In genomic region chr2:9704600-9704999, GRCh38 we compare ENCODE assay signal across 26 cellular contexts.
A peak's percentile ranks its signal among the peaks of the same experiment; 100 is the strongest.
DNase-seq lines count a peak whose midpoint lies in the region; ATAC-seq, FAIRE-seq and TF ChIP-seq lines count a peak whose summit lies in the region.
"Had no signal": no experiment of that assay in that cellular context is flagged by ENCODE, and none has a peak within 500 bp of the region (broad histone marks: within the 10 kb centered on the region; RNA-seq: fewer than 3 reads in every experiment).

No MANE protein-coding gene starts in this region.

- H4K20me1 ChIP-seq in HepG2 (ENCODE audit: insufficient read depth, low read length) (no peaks in the 10 kb centered on the region), PC-9 (ENCODE audit: insufficient read depth) (no peaks in the 10 kb centered on the region)

- H3F3A ChIP-seq in PC-9 (ENCODE audit: insufficient read depth, low read depth): peaks cover 21% of the 10 kb centered on the region

- DNase-seq in HepG2 (ENCODE audit: low spot score): no peak
- no peak for DNase-seq in right lobe of liver
- DNase-seq in PC-9: no peak
- no peak for DNase-seq in effector memory CD8-positive, alpha-beta T cell
- DNase-seq in stimulated activated effector memory CD8-positive, alpha-beta T cell treated with anti-CD3 and anti-CD28 coated beads, Interleukin-12 subunit alpha, Interleukin-12 subunit beta, amount 100 ng/mL, for 72 hours (ENCODE audit: low spot score in 2 of 2): no peak
- DNase-seq in NCI-H510A (lab: John Stamatoyannopoulos, UW): no peak
- DNase-seq in medulla oblongata (ENCODE audit: extremely low spot score): no peak
- DNase-seq: activated CD4-positive, CD25-positive, alpha-beta regulatory T cell; activated T-cell treated with anti-CD3 and anti-CD28 coated beads, Interleukin-2, amount 50 U/mL, for 48 hours; C1 segment of cervical spinal cord; dermis blood vessel endothelial cell; esophagus squamous epithelium; foreskin melanocyte; heart right ventricle; NCI-H446 treated with DMSO at 0.1 percent for 48 hours; sigmoid colon; stimulated activated CD4-positive, alpha-beta T cell treated with anti-CD3 and anti-CD28 coated beads, Interleukin-4, amount 100 ng/mL, for 4 hours; stimulated activated naive B cell treated with anti-CD40 and anti-IgM and Interleukin-4, amounts not matched to agents 10 μg/mL and 1 μg/mL and 100 μg/mL, for 72 hours; testis had no signal

- H3K9me3 ChIP-seq in HepG2 (ENCODE audit: low read length) (no peaks in the 10 kb centered on the region), right lobe of liver (no peaks in the 10 kb centered on the region), PC-9 (ENCODE audit: insufficient read depth, low read depth) (no peaks in the 10 kb centered on the region)
- H3K9me3 ChIP-seq: esophagus squamous epithelium, neutrophil, prostate gland, sigmoid colon, testis had no signal

- FAIRE-seq in HepG2 (lab: Jason Lieb, UNC): no peak
- FAIRE-seq: endometrium, urothelium cell line had no signal

- H3K4me2 ChIP-seq in HepG2 (ENCODE audit: low read depth, low read length) (no peak overlapping the region), PC-9 (no peak overlapping the region)
- H3K4me2 ChIP-seq: GM23338 had no signal

- ATAC-seq in HepG2 (no peak), right lobe of liver (no peak)
- ATAC-seq in effector memory CD8-positive, alpha-beta T cell (replicated peaks): no peak
- ATAC-seq in stimulated activated effector memory CD8-positive, alpha-beta T cell treated with anti-CD3 and anti-CD28 coated beads, Interleukin-12 subunit alpha, Interleukin-12 subunit beta, amount 100 ng/mL, for 72 hours: no peak
- ATAC-seq: stimulated activated naive B cell treated with anti-CD40 and anti-IgM and Interleukin-4, amounts not matched to agents 10 μg/mL and 1 μg/mL and 100 μg/mL, for 72 hours had no signal

- H3K27ac ChIP-seq in HepG2 (ENCODE audit: extremely low read length, insufficient read depth, low read length) (no peak overlapping the region), right lobe of liver (no peak overlapping the region), PC-9 (peak overlapping the region; percentile 87)
- H3K27ac ChIP-seq: neutrophil, prostate gland, sigmoid colon, testis had no signal

- TF ChIP-seq CTCF in HepG2 (CRISPR knock-in tag; IDR thresholded peaks at IDR 0.05): no peak
- no peak for TF ChIP-seq CTCF in right lobe of liver (IDR thresholded peaks at IDR 0.05)
- TF ChIP-seq CTCF in PC-9 (conservative IDR thresholded peaks at IDR 0.05): no peak

- BruUV-seq in HepG2 (replicated peaks; lab: Mats Ljungman, UMichigan): no TSS peak
- BruUV-seq in PC-9 (replicated peaks; lab: Mats Ljungman, UMichigan): no TSS peak

- H3K27me3 ChIP-seq in HepG2 (ENCODE audit: control insufficient read depth in 1 of 2, insufficient read depth in 2 of 2, low read length in 2 of 2): peaks cover 0 to 7% of the 10 kb centered on the region in 2 experiments; a peak in 3 of 5 replicates
- H3K27me3 ChIP-seq in right lobe of liver: no peaks in the 10 kb centered on the region
- H3K27me3 ChIP-seq in PC-9 (ENCODE audit: insufficient read depth, low read depth): no peaks in the 10 kb centered on the region
- H3K27me3 ChIP-seq: esophagus squamous epithelium, heart right ventricle, neutrophil, sigmoid colon, testis had no signal

- no peak for TF ChIP-seq RAD21 in HepG2 (CRISPR knock-in tag; IDR thresholded peaks at IDR 0.05)

- H2AFZ ChIP-seq in HepG2 (ENCODE audit: low read length): no peak overlapping the region
- H2AFZ ChIP-seq in PC-9: no peak overlapping the region
- H2AFZ ChIP-seq: GM23338 had no signal

- intact Hi-C loops in HepG2 (cut with micrococcal nuclease; ENCODE audit: unreplicated experiment) (no loop called here), right lobe of liver (cut with DNase I) (no loop called here), PC-9 (cut with micrococcal nuclease; ENCODE audit: unreplicated experiment) (no loop called here)

- CTCF ChIA-PET in HepG2 (lab: Yijun Ruan, JAX; ENCODE audit: low intra/inter-chr PET ratio, low total read pairs) (no interaction called here), PC-9 (lab: Charles Lee) (interaction anchor here (0.7 kb wide), 1 partner anchor 23 kb away, joined by 5 read pairs; no protein-coding TSS in a partner anchor)

- no peaks in the 10 kb centered on the region for H3K79me2 ChIP-seq in HepG2 (ENCODE audit: insufficient read depth, low read length)
- H3K79me2 ChIP-seq in PC-9 (ENCODE audit: low read depth): no peaks in the 10 kb centered on the region

- H3K9me2 ChIP-seq in PC-9 (ENCODE audit: insufficient read depth): no peaks in the 10 kb centered on the region

- H3K27me3 Mint-ChIP-seq in effector memory CD8-positive, alpha-beta T cell: no peaks in the 10 kb centered on the region
- H3K27me3 Mint-ChIP-seq: activated naive CD8-positive, alpha-beta T cell had no signal

- H3K4me1 ChIP-seq in HepG2 (ENCODE audit: insufficient read depth, low read length): peaks cover 42% of the 10 kb centered on the region
- H3K4me1 ChIP-seq in right lobe of liver: no peaks in the 10 kb centered on the region
- peaks cover 39% of the 10 kb centered on the region for H3K4me1 ChIP-seq in PC-9 (replicated peaks; ENCODE audit: insufficient read depth)
- H3K4me1 ChIP-seq: prostate gland, testis had no signal

- H3K4me1 Mint-ChIP-seq in effector memory CD8-positive, alpha-beta T cell (ENCODE audit: low read depth in 2 of 2): peaks cover 41 to 49% of the 10 kb centered on the region in 2 donors
- peaks cover 84% of the 10 kb centered on the region for H3K4me1 Mint-ChIP-seq in stimulated activated effector memory CD8-positive, alpha-beta T cell treated with anti-CD3 and anti-CD28 coated beads, Interleukin-12 subunit alpha, Interleukin-12 subunit beta, amount 100 ng/mL, for 72 hours

- peaks cover 16% of the 10 kb centered on the region for H3K36me3 Mint-ChIP-seq in effector memory CD8-positive, alpha-beta T cell (ENCODE audit: insufficient read depth)
- peaks cover 18% of the 10 kb centered on the region for H3K36me3 Mint-ChIP-seq in stimulated activated effector memory CD8-positive, alpha-beta T cell treated with anti-CD3 and anti-CD28 coated beads, Interleukin-12 subunit alpha, Interleukin-12 subunit beta, amount 100 ng/mL, for 72 hours
- H3K36me3 Mint-ChIP-seq: activated naive CD8-positive, alpha-beta T cell; stimulated activated naive B cell treated with anti-CD40 and anti-IgM and Interleukin-4, amounts not matched to agents 10 μg/mL and 1 μg/mL and 100 μg/mL, for 72 hours had no signal

- TF ChIP-seq EP300 in HepG2 (IDR thresholded peaks at IDR 0.05; ENCODE audit: low read depth in 2 of 2, low read length in 2 of 2): no peak
- TF ChIP-seq EP300 in HepG2 (CRISPR knock-in tag; IDR thresholded peaks at IDR 0.05; ENCODE audit: borderline replicate concordance): no peak

- POLR2A ChIA-PET in HepG2 (lab: Yijun Ruan, JAX): no interaction called here
- POLR2A ChIA-PET in PC-9 (lab: Charles Lee; ENCODE audit: unreplicated experiment): no interaction called here

- no peak for TF ChIP-seq POLR2A in HepG2 (IDR thresholded peaks at IDR 0.05; ENCODE audit: insufficient read depth in 1 of 2, low read depth in 2 of 2, low read length in 2 of 2)
- no peak for TF ChIP-seq POLR2A in right lobe of liver (IDR thresholded peaks at IDR 0.05)

- peaks cover 2 to 6% of the 10 kb centered on the region in 2 donors for H3K9me3 Mint-ChIP-seq in effector memory CD8-positive, alpha-beta T cell
- H3K9me3 Mint-ChIP-seq in stimulated activated effector memory CD8-positive, alpha-beta T cell treated with anti-CD3 and anti-CD28 coated beads, Interleukin-12 subunit alpha, Interleukin-12 subunit beta, amount 100 ng/mL, for 72 hours: no peaks in the 10 kb centered on the region

- H3K27ac Mint-ChIP-seq in effector memory CD8-positive, alpha-beta T cell: peak overlapping the region; percentile 97 to 98
- H3K27ac Mint-ChIP-seq in stimulated activated effector memory CD8-positive, alpha-beta T cell treated with anti-CD3 and anti-CD28 coated beads, Interleukin-12 subunit alpha, Interleukin-12 subunit beta, amount 100 ng/mL, for 72 hours: peak overlapping the region; percentile 88
- H3K27ac Mint-ChIP-seq: activated naive CD8-positive, alpha-beta T cell; GM23338; stimulated activated naive B cell treated with anti-CD40 and anti-IgM and Interleukin-4, amounts not matched to agents 10 μg/mL and 1 μg/mL and 100 μg/mL, for 72 hours had no signal

- peak overlapping the region; percentile 29 to 71 for H3K4me3 Mint-ChIP-seq in effector memory CD8-positive, alpha-beta T cell
- H3K4me3 Mint-ChIP-seq in stimulated activated effector memory CD8-positive, alpha-beta T cell treated with anti-CD3 and anti-CD28 coated beads, Interleukin-12 subunit alpha, Interleukin-12 subunit beta, amount 100 ng/mL, for 72 hours: peak overlapping the region; percentile 42
- H3K4me3 Mint-ChIP-seq: activated naive CD8-positive, alpha-beta T cell; GM23338; stimulated activated naive B cell treated with anti-CD40 and anti-IgM and Interleukin-4, amounts not matched to agents 10 μg/mL and 1 μg/mL and 100 μg/mL, for 72 hours had no signal

- H3K9ac ChIP-seq in HepG2 (ENCODE audit: insufficient read depth, low read depth, low read length): no peak overlapping the region

- no peaks in the 10 kb centered on the region for H3K36me3 ChIP-seq in HepG2 (replicated peaks in 1 of 2; ENCODE audit: control insufficient read depth in 1 of 2, insufficient read depth in 2 of 2, low read length in 2 of 2)
- H3K36me3 ChIP-seq in right lobe of liver: no peaks in the 10 kb centered on the region
- H3K36me3 ChIP-seq in PC-9 (ENCODE audit: low read depth): no peaks in the 10 kb centered on the region
- H3K36me3 ChIP-seq: esophagus squamous epithelium, heart right ventricle, neutrophil, prostate gland, sigmoid colon had no signal

- 41% methylated on average over 3 of the region's 3 CpGs for WGBS in HepG2 (ENCODE audit: low lambda C conversion rate)
- 80% methylated on average over 1 of the region's 3 CpGs for WGBS in right lobe of liver (ENCODE audit: insufficient coverage, low coverage, low lambda C conversion rate, missing lambda C conversion rate)

- in situ Hi-C loops in HepG2 (cut with HindIII; ENCODE audit: extremely low pct_ligation_motif_present, low pct_unique_long_range_greater_than_20kb): no loop called here

- H3K4me3 ChIP-seq in HepG2 (replicated peaks in 1 of 3; ENCODE audit: insufficient read depth in 1 of 3, low read depth in 2 of 3, low read length in 3 of 3) (no peak overlapping the region), right lobe of liver (no peak overlapping the region), PC-9 (no peak overlapping the region)
- H3K4me3 ChIP-seq: esophagus squamous epithelium, GM23338, heart right ventricle, lung, prostate gland, sigmoid colon, testis had no signal

TF ChIP-seq in HepG2, 621 proteins besides CTCF, POLR2A, EP300 and RAD21:
- TF ChIP-seq FOSL2 (CRISPR knock-in tag; IDR thresholded peaks at IDR 0.05) (no peak), FOXC1 (CRISPR knock-in tag; IDR thresholded peaks at IDR 0.05; ENCODE audit: borderline replicate concordance) (no peak), RFX5 (IDR thresholded peaks at IDR 0.05; ENCODE audit: low read depth, low read length) (0 out of 2 replicates have a peak, but pooled peaks have one; percentile 20), XBP1 (CRISPR knock-in tag; IDR thresholded peaks at IDR 0.05) (no peak), NCOA5 (CRISPR knock-in tag; IDR thresholded peaks at IDR 0.05) (no peak)
